ENCODE assay signal across 8 cellular contexts in genomic region chr5:112921833-112922817, GRCh38. TPM values are rescaled to one million over a fixed set of nuclear protein-coding genes. Genes with fewer than 3 reads are reported as not detected.
DNase-seq lines count a peak whose midpoint lies in the region; ATAC-seq and TF ChIP-seq lines count a peak whose summit lies in the region.

TSS of gene REEP5 (minus strand) at chr5:112922227. CDS start at chr5:112922190, 37 bp downstream.

- H3K27ac ChIP-seq in coronary artery, result peak within 1 kb of the TSS; percentile 95 to 99

- intact Hi-C loops in activated CD4-positive, alpha-beta T cell treated with anti-CD3 and anti-CD28 coated beads, Interleukin-2, amount 10 ng/mL, durations not matched to agents 24 days and 14 days (cut with micrococcal nuclease), result loop anchor here (1.0 to 10.0 kb wide), 9 partner anchors 41 to 591 kb away; partner anchors contain the start of genes DCP2, SRP19 and YTHDC2

- H3K4me1 Mint-ChIP-seq in activated CD4-positive, alpha-beta T cell treated with anti-CD3 and anti-CD28 coated beads, Interleukin-2, amount 10 ng/mL, durations not matched to agents 24 days and 14 days, result peaks cover 58% of the 10 kb centered on the region

- peak; percentile 83 for TF ChIP-seq CTCF in coronary artery (IDR thresholded peaks at IDR 0.05)

- no peaks in the 10 kb centered on the region for H3K9me3 Mint-ChIP-seq in activated CD4-positive, alpha-beta T cell treated with anti-CD3 and anti-CD28 coated beads, Interleukin-2, amount 10 ng/mL, durations not matched to agents 24 days and 14 days

- H3K36me3 Mint-ChIP-seq in activated CD4-positive, alpha-beta T cell treated with anti-CD3 and anti-CD28 coated beads, Interleukin-2, amount 10 ng/mL, durations not matched to agents 24 days and 14 days (ENCODE audit: low read depth), result peaks cover 35% of the 10 kb centered on the region

- H3K27me3 Mint-ChIP-seq in activated CD4-positive, alpha-beta T cell treated with anti-CD3 and anti-CD28 coated beads, Interleukin-2, amount 10 ng/mL, durations not matched to agents 24 days and 14 days, result no peaks in the 10 kb centered on the region

- ATAC-seq in GM19043 (IDR thresholded peaks at IDR 0.05; ENCODE audit: low read depth, unreplicated experiment), result peak; percentile 43
- ATAC-seq in HG03378 (IDR thresholded peaks at IDR 0.05; ENCODE audit: unreplicated experiment), result peak; percentile 33
- peak; percentile 91 for ATAC-seq in left lobe of liver

- DNase-seq in Ammon's horn (ENCODE audit: low spot score), result peak; percentile 92
- peak; percentile 47 for DNase-seq in NCI-H510A treated with DMSO at 0.1 percent for 48 hours (lab: John Stamatoyannopoulos, UW)
- peak; percentile 96 for DNase-seq in activated CD4-positive, alpha-beta T cell treated with anti-CD3 and anti-CD28 coated beads, Interleukin-2, amount 10 ng/mL, durations not matched to agents 24 days and 14 days
- DNase-seq in coronary artery (ENCODE audit: low spot score), result peak; percentile 87
- DNase-seq in left lobe of liver (ENCODE audit: low spot score), result peak; percentile 88
- peak; percentile 74 to 80 for DNase-seq in stimulated activated CD4-positive, alpha-beta T cell treated with anti-CD3 and anti-CD28 coated beads, Interleukin-2, amount 100 ng/mL, for 48 hours

- peak within 1 kb of the TSS; percentile 93 for H3K27ac Mint-ChIP-seq in activated CD4-positive, alpha-beta T cell treated with anti-CD3 and anti-CD28 coated beads, Interleukin-2, amount 10 ng/mL, durations not matched to agents 24 days and 14 days

- peak within 1 kb of the TSS; percentile 100 for H3K4me3 ChIP-seq in coronary artery

- H3K4me3 Mint-ChIP-seq in activated CD4-positive, alpha-beta T cell treated with anti-CD3 and anti-CD28 coated beads, Interleukin-2, amount 10 ng/mL, durations not matched to agents 24 days and 14 days, result peak within 1 kb of the TSS; percentile 99

RNA-seq across cellular contexts. Expression of gene REEP5, which starts in this region (rescaled TPM):
- total RNA-seq in activated CD4-positive, alpha-beta T cell treated with anti-CD3 and anti-CD28 coated beads, Interleukin-2, amount 10 ng/mL, durations not matched to agents 24 days and 14 days, result 74.4 and 75.3 TPM in 2 replicates
- total RNA-seq in left lobe of liver, result 73.3 TPM

Comparison
In these comparisons a context has a peak if more than half of its experiments do, and no peak if none do; other contexts are left out.
1. Peak in every context shown above with its lines: DNase-seq, ATAC-seq, H3K4me3 ChIP-seq and H3K27ac ChIP-seq.
2. ATAC-seq: peak in every context shown above with its lines; median percentile 91 in left lobe of liver; 43 in GM19043; 33 in HG03378.